8 cellular contexts compared by ENCODE assay signal in genomic region chr12:10562306-10562933, GRCh38. TPM values are rescaled to one million over a fixed set of nuclear protein-coding genes. Genes with fewer than 3 reads are reported as not detected.
DNase-seq lines count a peak whose midpoint lies in the region; ATAC-seq and TF ChIP-seq lines count a peak whose summit lies in the region.

No MANE protein-coding gene starts in this region.

- peaks cover 81% of the 10 kb centered on the region for H3K4me1 Mint-ChIP-seq in activated naive CD8-positive, alpha-beta T cell (ENCODE audit: low read depth)

- H3K27me3 ChIP-seq in stomach: no peaks in the 10 kb centered on the region

- ATAC-seq in HG03457 (IDR thresholded peaks at IDR 0.05; ENCODE audit: unreplicated experiment): no peak

- peaks cover 6% of the 10 kb centered on the region for H3K36me3 Mint-ChIP-seq in activated naive CD8-positive, alpha-beta T cell

- no peaks in the 10 kb centered on the region for H3K36me3 ChIP-seq in stomach

- peak overlapping the region; percentile 96 for H3K27ac Mint-ChIP-seq in activated naive CD8-positive, alpha-beta T cell

- peak; percentile 29 for DNase-seq in stimulated activated CD4-positive, alpha-beta T cell treated with anti-CD3 and anti-CD28 coated beads, Interleukin-4, amount 100 ng/mL, for 24 hours
- DNase-seq in stimulated activated CD4-positive, alpha-beta T cell treated with anti-CD3 and anti-CD28 coated beads, Interleukin-15, amount 100 ng/mL, for 24 hours: no peak
- peak; percentile 83 for DNase-seq in NAMALWA (ENCODE audit: low spot score)
- DNase-seq in iPS-NIHi11 (ENCODE audit: low spot score): peak; percentile 33
- no peak for DNase-seq in stomach
- no peak for DNase-seq in SKM-1 treated with dmso at 0.1 percent for 144 hours (lab: John Stamatoyannopoulos, UW; ENCODE audit: unreplicated experiment)

- no peak overlapping the region for H3K4me3 ChIP-seq in stomach

- TF ChIP-seq EP300 in stomach (IDR thresholded peaks at IDR 0.05): no peak

- 0% methylated on average over 1 of the region's 1 CpG for WGBS in stomach, 5 donors

- intact Hi-C loops in stomach (cut with DNase I; ENCODE audit: low total_unique reads): loop anchor here (5.0 kb wide), 2 partner anchors 225 to 325 kb away; no protein-coding TSS in a partner anchor

- H3K9me3 ChIP-seq in stomach: no peaks in the 10 kb centered on the region

- peak in 5 of 7 experiments; percentile 44 to 73 (median 58) for TF ChIP-seq CTCF in stomach (IDR thresholded peaks at IDR 0.05)

- no peaks in the 10 kb centered on the region for H3K9me3 Mint-ChIP-seq in activated naive CD8-positive, alpha-beta T cell (ENCODE audit: low read depth)

- TF ChIP-seq POLR2A in stomach (IDR thresholded peaks at IDR 0.05): no peak

- no peaks in the 10 kb centered on the region for H3K4me1 ChIP-seq in stomach

- H3K27me3 Mint-ChIP-seq in activated naive CD8-positive, alpha-beta T cell: no peaks in the 10 kb centered on the region

- peak overlapping the region; percentile 8 for H3K4me3 Mint-ChIP-seq in activated naive CD8-positive, alpha-beta T cell

- no peak overlapping the region for H3K27ac ChIP-seq in stomach

RNA-seq across cellular contexts. Expression of gene MAGOHB, which starts 51.0 kb away (rescaled TPM):
- total RNA-seq in stomach: 10 to 100 TPM in 2 of 5 donors, 1 to 10 TPM in 2, under 1 TPM in 1; 0.58 to 33.2 (median 7.2) TPM
- polyA plus RNA-seq in stomach: 10 to 100 TPM; 24.0 to 26.7 (median 25.1) TPM

RNA-seq across cellular contexts. Expression of gene EIF2S3B, which starts 56.7 kb away (rescaled TPM):
- total RNA-seq in stomach: 1 to 10 TPM in 1 of 5 donors, under 1 TPM in 1, not detected in 3; 0.92 to 3.2 TPM
- 1 to 10 TPM in 1 of 3 donors, under 1 TPM in 2; 0.28 to 1.7 (median 0.92) TPM for polyA plus RNA-seq in stomach

Comparison
In these comparisons a context has a peak if more than half of its experiments do, and no peak if none do; other contexts are left out.
1. DNase-seq: peak in stimulated activated CD4-positive, alpha-beta T cell treated with anti-CD3 and anti-CD28 coated beads, Interleukin-4, amount 100 ng/mL, for 24 hours (single experiment), NAMALWA (single experiment) and iPS-NIHi11 (single experiment); none in stimulated activated CD4-positive, alpha-beta T cell treated with anti-CD3 and anti-CD28 coated beads, Interleukin-15, amount 100 ng/mL, for 24 hours (single experiment), stomach (single experiment) and SKM-1 treated with dmso at 0.1 percent for 144 hours (single experiment).